ENCODE assay signal across 1 cellular context in the genomic region with DNA sequence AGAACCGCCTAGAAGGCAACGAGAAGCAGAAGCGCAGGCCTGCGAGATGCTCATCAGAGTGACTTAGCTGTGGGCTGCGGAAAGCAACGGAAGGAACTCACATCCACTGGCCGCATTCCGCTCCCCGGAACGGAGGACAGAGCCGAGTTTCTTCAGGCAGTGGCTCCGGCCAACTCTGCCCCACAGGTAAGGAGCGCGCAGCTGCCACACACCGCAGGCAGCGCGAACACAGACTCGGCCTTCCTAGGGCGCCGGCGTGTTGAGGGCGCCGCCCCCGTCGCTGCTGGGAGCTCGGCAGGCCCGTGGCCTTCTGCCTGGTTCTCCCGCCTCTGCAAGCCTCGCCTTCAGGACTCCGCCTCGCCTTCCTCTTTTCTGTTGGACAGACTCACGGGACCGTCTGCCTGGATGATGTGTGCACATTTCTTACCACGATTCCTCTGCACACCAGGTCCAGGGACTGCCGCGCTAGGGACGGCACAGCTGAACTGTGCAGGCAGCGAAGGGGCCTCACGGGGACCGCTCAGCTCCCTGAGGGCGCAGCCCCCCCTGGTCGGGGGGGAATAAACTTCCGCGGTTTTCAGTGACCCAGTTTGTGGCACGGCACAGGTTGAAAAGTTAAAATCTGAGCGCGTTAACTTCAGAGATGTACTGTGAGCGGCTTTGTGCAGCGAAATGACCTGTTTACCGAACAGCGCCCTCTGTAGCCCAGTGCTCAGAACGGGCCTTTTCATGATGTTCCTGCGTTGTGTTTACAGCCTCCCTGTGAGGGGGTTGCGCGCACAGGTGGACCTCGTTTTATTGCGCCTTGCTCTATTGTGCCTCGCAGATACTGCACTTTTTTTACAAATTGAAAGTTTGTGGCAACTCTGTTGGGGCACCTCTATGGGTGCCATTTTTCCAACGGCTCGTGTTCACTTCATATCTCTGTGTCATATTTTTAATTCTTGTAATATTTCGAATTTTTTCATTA.
TF ChIP-seq lines count a peak whose summit lies in the region.

No MANE protein-coding gene starts in this region.

TF ChIP-seq in HEK293, 187 proteins besides CTCF, POLR2A, EP300 and RAD21 (continued from another document):
- TF ChIP-seq, protein P1, sequence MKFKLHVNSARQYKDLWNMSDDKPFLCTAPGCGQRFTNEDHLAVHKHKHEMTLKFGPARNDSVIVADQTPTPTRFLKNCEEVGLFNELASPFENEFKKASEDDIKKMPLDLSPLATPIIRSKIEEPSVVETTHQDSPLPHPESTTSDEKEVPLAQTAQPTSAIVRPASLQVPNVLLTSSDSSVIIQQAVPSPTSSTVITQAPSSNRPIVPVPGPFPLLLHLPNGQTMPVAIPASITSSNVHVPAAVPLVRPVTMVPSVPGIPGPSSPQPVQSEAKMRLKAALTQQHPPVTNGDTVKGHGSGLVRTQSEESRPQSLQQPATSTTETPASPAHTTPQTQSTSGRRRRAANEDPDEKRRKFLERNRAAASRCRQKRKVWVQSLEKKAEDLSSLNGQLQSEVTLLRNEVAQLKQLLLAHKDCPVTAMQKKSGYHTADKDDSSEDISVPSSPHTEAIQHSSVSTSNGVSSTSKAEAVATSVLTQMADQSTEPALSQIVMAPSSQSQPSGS (tag by site-specific recombination; IDR thresholded peaks at IDR 0.05; ENCODE audit: low read depth) = no peak
- TF ChIP-seq ZFHX2 (tag by site-specific recombination; conservative IDR thresholded peaks at IDR 0.05) (peak; percentile 81), ZBTB17 (tag by site-specific recombination; IDR thresholded peaks at IDR 0.05) (peak; percentile 99), ZEB2 (tag by site-specific recombination; IDR thresholded peaks at IDR 0.05) (peak; percentile 83), ZNF366 (tag by site-specific recombination; conservative IDR thresholded peaks at IDR 0.05) (peak; percentile 50), ZFP69B (tag by site-specific recombination; IDR thresholded peaks at IDR 0.05) (peak; percentile 59; the same call in 1 of the 2 replicates), ZNF610 (tag by site-specific recombination; IDR thresholded peaks at IDR 0.05; ENCODE audit: borderline replicate concordance) (peak; percentile 91), SCRT2 (tag by site-specific recombination; IDR thresholded peaks at IDR 0.05) (peak; percentile 91), ZNF561 (tag by site-specific recombination; IDR thresholded peaks at IDR 0.05; ENCODE audit: borderline replicate concordance) (peak; percentile 88), ZNF629 (tag by site-specific recombination; IDR thresholded peaks at IDR 0.05) (peak; percentile 52), PRDM1 (tag by site-specific recombination; IDR thresholded peaks at IDR 0.05) (no peak), ZNF701 (tag by site-specific recombination; IDR thresholded peaks at IDR 0.05) (no peak), ZNF184 (tag by site-specific recombination; IDR thresholded peaks at IDR 0.05) (peak; percentile 90), WT1 (tag by site-specific recombination; IDR thresholded peaks at IDR 0.05) (0 out of 2 replicates have a peak, but pooled peaks have one; percentile 26), ZNF341 (tag by site-specific recombination; IDR thresholded peaks at IDR 0.05; ENCODE audit: low read depth) (peak; percentile 64), ZNF76 (tag by site-specific recombination; IDR thresholded peaks at IDR 0.05; ENCODE audit: borderline replicate concordance, low read depth) (peak; percentile 79), ZNF292 (tag by site-specific recombination; IDR thresholded peaks at IDR 0.05; ENCODE audit: borderline replicate concordance, low read depth) (no peak), KLF9 (tag by site-specific recombination; IDR thresholded peaks at IDR 0.05; ENCODE audit: low read depth) (peak; percentile 73)
- TF ChIP-seq, protein P2, sequence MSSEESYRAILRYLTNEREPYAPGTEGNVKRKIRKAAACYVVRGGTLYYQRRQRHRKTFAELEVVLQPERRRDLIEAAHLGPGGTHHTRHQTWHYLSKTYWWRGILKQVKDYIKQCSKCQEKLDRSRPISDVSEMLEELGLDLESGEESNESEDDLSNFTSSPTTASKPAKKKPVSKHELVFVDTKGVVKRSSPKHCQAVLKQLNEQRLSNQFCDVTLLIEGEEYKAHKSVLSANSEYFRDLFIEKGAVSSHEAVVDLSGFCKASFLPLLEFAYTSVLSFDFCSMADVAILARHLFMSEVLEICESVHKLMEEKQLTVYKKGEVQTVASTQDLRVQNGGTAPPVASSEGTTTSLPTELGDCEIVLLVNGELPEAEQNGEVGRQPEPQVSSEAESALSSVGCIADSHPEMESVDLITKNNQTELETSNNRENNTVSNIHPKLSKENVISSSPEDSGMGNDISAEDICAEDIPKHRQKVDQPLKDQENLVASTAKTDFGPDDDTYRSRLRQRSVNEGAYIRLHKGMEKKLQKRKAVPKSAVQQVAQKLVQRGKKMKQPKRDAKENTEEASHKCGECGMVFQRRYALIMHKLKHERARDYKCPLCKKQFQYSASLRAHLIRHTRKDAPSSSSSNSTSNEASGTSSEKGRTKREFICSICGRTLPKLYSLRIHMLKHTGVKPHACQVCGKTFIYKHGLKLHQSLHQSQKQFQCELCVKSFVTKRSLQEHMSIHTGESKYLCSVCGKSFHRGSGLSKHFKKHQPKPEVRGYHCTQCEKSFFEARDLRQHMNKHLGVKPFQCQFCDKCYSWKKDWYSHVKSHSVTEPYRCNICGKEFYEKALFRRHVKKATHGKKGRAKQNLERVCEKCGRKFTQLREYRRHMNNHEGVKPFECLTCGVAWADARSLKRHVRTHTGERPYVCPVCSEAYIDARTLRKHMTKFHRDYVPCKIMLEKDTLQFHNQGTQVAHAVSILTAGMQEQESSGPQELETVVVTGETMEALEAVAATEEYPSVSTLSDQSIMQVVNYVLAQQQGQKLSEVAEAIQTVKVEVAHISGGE (tag by site-specific recombination; conservative IDR thresholded peaks at IDR 0.05; ENCODE audit: low read depth) = peak; percentile 4; the same call in 1 of the 2 replicates
- TF ChIP-seq, protein P3, sequence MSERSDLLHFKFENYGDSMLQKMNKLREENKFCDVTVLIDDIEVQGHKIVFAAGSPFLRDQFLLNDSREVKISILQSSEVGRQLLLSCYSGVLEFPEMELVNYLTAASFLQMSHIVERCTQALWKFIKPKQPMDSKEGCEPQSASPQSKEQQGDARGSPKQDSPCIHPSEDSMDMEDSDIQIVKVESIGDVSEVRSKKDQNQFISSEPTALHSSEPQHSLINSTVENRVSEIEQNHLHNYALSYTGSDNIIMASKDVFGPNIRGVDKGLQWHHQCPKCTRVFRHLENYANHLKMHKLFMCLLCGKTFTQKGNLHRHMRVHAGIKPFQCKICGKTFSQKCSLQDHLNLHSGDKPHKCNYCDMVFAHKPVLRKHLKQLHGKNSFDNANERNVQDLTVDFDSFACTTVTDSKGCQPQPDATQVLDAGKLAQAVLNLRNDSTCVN (tag by site-specific recombination; optimal IDR thresholded peaks at IDR 0.05) = peak; percentile 89
- TF ChIP-seq, protein P4, sequence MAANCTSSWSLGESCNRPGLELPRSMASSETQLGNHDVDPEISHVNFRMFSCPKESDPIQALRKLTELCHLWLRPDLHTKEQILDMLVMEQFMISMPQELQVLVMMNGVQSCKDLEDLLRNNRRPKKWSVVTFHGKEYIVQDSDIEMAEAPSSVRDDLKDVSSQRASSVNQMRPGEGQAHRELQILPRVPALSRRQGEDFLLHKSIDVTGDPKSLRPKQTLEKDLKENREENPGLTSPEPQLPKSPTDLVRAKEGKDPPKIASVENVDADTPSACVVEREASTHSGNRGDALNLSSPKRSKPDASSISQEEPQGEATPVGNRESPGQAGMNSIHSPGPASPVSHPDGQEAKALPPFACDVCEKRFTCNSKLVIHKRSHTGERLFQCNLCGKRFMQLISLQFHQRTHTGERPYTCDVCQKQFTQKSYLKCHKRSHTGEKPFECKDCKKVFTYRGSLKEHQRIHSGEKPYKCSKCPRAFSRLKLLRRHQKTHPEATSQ (tag by site-specific recombination; IDR thresholded peaks at IDR 0.05) = peak; percentile 57; the same call in 1 of the 2 replicates
- TF ChIP-seq, protein P5, sequence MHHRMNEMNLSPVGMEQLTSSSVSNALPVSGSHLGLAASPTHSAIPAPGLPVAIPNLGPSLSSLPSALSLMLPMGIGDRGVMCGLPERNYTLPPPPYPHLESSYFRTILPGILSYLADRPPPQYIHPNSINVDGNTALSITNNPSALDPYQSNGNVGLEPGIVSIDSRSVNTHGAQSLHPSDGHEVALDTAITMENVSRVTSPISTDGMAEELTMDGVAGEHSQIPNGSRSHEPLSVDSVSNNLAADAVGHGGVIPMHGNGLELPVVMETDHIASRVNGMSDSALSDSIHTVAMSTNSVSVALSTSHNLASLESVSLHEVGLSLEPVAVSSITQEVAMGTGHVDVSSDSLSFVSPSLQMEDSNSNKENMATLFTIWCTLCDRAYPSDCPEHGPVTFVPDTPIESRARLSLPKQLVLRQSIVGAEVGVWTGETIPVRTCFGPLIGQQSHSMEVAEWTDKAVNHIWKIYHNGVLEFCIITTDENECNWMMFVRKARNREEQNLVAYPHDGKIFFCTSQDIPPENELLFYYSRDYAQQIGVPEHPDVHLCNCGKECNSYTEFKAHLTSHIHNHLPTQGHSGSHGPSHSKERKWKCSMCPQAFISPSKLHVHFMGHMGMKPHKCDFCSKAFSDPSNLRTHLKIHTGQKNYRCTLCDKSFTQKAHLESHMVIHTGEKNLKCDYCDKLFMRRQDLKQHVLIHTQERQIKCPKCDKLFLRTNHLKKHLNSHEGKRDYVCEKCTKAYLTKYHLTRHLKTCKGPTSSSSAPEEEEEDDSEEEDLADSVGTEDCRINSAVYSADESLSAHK (tag by site-specific recombination; IDR thresholded peaks at IDR 0.05) = peak; percentile 88
- TF ChIP-seq, protein P6, sequence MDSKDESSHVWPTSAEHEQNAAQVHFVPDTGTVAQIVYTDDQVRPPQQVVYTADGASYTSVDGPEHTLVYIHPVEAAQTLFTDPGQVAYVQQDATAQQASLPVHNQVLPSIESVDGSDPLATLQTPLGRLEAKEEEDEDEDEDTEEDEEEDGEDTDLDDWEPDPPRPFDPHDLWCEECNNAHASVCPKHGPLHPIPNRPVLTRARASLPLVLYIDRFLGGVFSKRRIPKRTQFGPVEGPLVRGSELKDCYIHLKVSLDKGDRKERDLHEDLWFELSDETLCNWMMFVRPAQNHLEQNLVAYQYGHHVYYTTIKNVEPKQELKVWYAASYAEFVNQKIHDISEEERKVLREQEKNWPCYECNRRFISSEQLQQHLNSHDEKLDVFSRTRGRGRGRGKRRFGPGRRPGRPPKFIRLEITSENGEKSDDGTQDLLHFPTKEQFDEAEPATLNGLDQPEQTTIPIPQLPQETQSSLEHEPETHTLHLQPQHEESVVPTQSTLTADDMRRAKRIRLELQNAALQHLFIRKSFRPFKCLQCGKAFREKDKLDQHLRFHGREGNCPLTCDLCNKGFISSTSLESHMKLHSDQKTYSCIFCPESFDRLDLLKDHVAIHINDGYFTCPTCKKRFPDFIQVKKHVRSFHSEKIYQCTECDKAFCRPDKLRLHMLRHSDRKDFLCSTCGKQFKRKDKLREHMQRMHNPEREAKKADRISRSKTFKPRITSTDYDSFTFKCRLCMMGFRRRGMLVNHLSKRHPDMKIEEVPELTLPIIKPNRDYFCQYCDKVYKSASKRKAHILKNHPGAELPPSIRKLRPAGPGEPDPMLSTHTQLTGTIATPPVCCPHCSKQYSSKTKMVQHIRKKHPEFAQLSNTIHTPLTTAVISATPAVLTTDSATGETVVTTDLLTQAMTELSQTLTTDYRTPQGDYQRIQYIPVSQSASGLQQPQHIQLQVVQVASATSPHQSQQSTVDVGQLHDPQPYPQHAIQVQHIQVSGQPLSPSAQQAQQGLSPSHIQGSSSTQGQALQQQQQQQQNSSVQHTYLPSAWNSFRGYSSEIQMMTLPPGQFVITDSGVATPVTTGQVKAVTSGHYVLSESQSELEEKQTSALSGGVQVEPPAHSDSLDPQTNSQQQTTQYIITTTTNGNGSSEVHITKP (tag by site-specific recombination; IDR thresholded peaks at IDR 0.05) = peak; percentile 75
- TF ChIP-seq, protein P7, sequence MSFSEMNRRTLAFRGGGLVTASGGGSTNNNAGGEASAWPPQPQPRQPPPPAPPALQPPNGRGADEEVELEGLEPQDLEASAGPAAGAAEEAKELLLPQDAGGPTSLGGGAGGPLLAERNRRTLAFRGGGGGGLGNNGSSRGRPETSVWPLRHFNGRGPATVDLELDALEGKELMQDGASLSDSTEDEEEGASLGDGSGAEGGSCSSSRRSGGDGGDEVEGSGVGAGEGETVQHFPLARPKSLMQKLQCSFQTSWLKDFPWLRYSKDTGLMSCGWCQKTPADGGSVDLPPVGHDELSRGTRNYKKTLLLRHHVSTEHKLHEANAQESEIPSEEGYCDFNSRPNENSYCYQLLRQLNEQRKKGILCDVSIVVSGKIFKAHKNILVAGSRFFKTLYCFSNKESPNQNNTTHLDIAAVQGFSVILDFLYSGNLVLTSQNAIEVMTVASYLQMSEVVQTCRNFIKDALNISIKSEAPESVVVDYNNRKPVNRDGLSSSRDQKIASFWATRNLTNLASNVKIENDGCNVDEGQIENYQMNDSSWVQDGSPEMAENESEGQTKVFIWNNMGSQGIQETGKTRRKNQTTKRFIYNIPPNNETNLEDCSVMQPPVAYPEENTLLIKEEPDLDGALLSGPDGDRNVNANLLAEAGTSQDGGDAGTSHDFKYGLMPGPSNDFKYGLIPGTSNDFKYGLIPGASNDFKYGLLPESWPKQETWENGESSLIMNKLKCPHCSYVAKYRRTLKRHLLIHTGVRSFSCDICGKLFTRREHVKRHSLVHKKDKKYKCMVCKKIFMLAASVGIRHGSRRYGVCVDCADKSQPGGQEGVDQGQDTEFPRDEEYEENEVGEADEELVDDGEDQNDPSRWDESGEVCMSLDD (tag by site-specific recombination; IDR thresholded peaks at IDR 0.05) = 0 out of 2 replicates have a peak, but pooled peaks have one; percentile 43
